Comparison of ENCODE assay signal across 1 cellular context in genomic region chr3:42843730-42844713, GRCh38.
TF ChIP-seq lines count a peak whose summit lies in the region.

No MANE protein-coding gene starts in this region.

TF ChIP-seq in K562, 482 proteins besides CTCF, POLR2A, EP300 and RAD21:
- no peak for TF ChIP-seq ESRRB (CRISPR knock-in tag; IDR thresholded peaks at IDR 0.05; ENCODE audit: borderline replicate concordance)
- TF ChIP-seq RBM15 (IDR thresholded peaks at IDR 0.05; ENCODE audit: insufficient read depth, low read length), result no peak
- no peak for TF ChIP-seq ZBTB12 (CRISPR knock-in tag; IDR thresholded peaks at IDR 0.05)
- no peak for TF ChIP-seq GABPB1 (CRISPR knock-in tag; IDR thresholded peaks at IDR 0.05)
- TF ChIP-seq SPI1 (IDR thresholded peaks at IDR 0.05; ENCODE audit: borderline replicate concordance, low read depth, low read length), result peak; percentile 86
- no peak for TF ChIP-seq ZNF584 (CRISPR knock-in tag; IDR thresholded peaks at IDR 0.05; ENCODE audit: low read depth)
- no peak for TF ChIP-seq ZNF766 (CRISPR knock-in tag; conservative IDR thresholded peaks at IDR 0.05)
- TF ChIP-seq IRF2 (CRISPR knock-in tag; IDR thresholded peaks at IDR 0.05), result no peak
- peak; percentile 68 for TF ChIP-seq BHLHE40 (IDR thresholded peaks at IDR 0.05; ENCODE audit: low read length)
- TF ChIP-seq MNT (conservative IDR thresholded peaks at IDR 0.05), result no peak
- TF ChIP-seq HDAC8 (tag; IDR thresholded peaks at IDR 0.05), result no peak
- peak; percentile 45; the same call in 1 of the 2 replicates for TF ChIP-seq USF1 (CRISPR knock-in tag; IDR thresholded peaks at IDR 0.05)
- TF ChIP-seq TFAM (CRISPR knock-in tag; conservative IDR thresholded peaks at IDR 0.05), result no peak
- TF ChIP-seq PML (IDR thresholded peaks at IDR 0.05; ENCODE audit: low read length), result no peak
- no peak for TF ChIP-seq PRMT5 (CRISPR knock-in tag; IDR thresholded peaks at IDR 0.05)
- TF ChIP-seq PURB (CRISPR knock-in tag; IDR thresholded peaks at IDR 0.05; ENCODE audit: low read depth), result 0 out of 2 replicates have a peak, but pooled peaks have one; percentile 23
- TF ChIP-seq RBM17 (IDR thresholded peaks at IDR 0.05; ENCODE audit: borderline replicate concordance, low read depth, low read length), result no peak
- no peak for TF ChIP-seq KAT7 (CRISPR knock-in tag; IDR thresholded peaks at IDR 0.05; ENCODE audit: borderline replicate concordance)
TF ChIP-seq in K562: peak in this region for 4.
